Comparison of ENCODE assay signal across 30 cellular contexts in genomic region chr11:108343714-108344113, GRCh38.
"Had no signal": no experiment of that assay in that cellular context is flagged by ENCODE, and none has a peak within 500 bp of the region (broad histone marks: within the 10 kb centered on the region; RNA-seq: fewer than 3 reads in every experiment).

No MANE protein-coding gene starts in this region.

- H3K4me1 ChIP-seq: adrenal gland, colonic mucosa, gastrocnemius medialis, left ventricle myocardium inferior, spleen, testis, transverse colon had no signal

- H3K4me3 Mint-ChIP-seq: activated CD4-positive, alpha-beta memory T cell treated with anti-CD3 and anti-CD28 coated beads, Interleukin-2, amount 10 ng/mL, durations not matched to agents 7 days and 5 days; activated CD4-positive, alpha-beta T cell treated with anti-CD3 and anti-CD28 coated beads, Interleukin-2, amount 10 ng/mL, durations not matched to agents 24 days and 14 days; activated CD8-positive, alpha-beta memory T cell treated with anti-CD3 and anti-CD28 coated beads, Interleukin-2, amount 10 ng/mL, durations not matched to agents 7 days and 5 days; activated naive CD4-positive, alpha-beta T cell treated with anti-CD3 and anti-CD28 coated beads for 36 hours; neural crest cell had no signal

- H3K4me1 Mint-ChIP-seq: neural crest cell had no signal

- H3K4me3 ChIP-seq: adrenal gland, body of pancreas, colonic mucosa, dorsolateral prefrontal cortex, gastrocnemius medialis, left ventricle myocardium inferior, lung, mucosa of descending colon, spleen, testis, transverse colon had no signal

- H3K27ac Mint-ChIP-seq: activated CD4-positive, alpha-beta memory T cell treated with anti-CD3 and anti-CD28 coated beads, Interleukin-2, amount 10 ng/mL, durations not matched to agents 7 days and 5 days; activated CD4-positive, alpha-beta T cell treated with anti-CD3 and anti-CD28 coated beads, Interleukin-2, amount 10 ng/mL, durations not matched to agents 24 days and 14 days; activated CD8-positive, alpha-beta memory T cell treated with anti-CD3 and anti-CD28 coated beads, Interleukin-2, amount 10 ng/mL, durations not matched to agents 7 days and 5 days had no signal

- ATAC-seq: activated CD8-positive, alpha-beta memory T cell treated with anti-CD3 and anti-CD28 coated beads, Interleukin-2, amount 10 ng/mL, durations not matched to agents 7 days and 5 days; body of pancreas; gastrocnemius medialis; mucosa of descending colon; right cardiac atrium; stimulated activated naive CD8-positive, alpha-beta T cell treated with anti-CD3 and anti-CD28 coated beads, Interleukin-15, Interleukin-2, amounts not matched to agents 100 U/mL and 50 U/mL, for 24 hours had no signal

- H3K27me3 Mint-ChIP-seq: activated CD4-positive, alpha-beta memory T cell treated with anti-CD3 and anti-CD28 coated beads, Interleukin-2, amount 10 ng/mL, durations not matched to agents 7 days and 5 days; activated CD4-positive, alpha-beta T cell treated with anti-CD3 and anti-CD28 coated beads, Interleukin-2, amount 10 ng/mL, durations not matched to agents 24 days and 14 days; activated CD8-positive, alpha-beta memory T cell treated with anti-CD3 and anti-CD28 coated beads, Interleukin-2, amount 10 ng/mL, durations not matched to agents 7 days and 5 days had no signal

- H3K36me3 ChIP-seq: colonic mucosa had no signal

- H3K9me3 ChIP-seq: adrenal gland, body of pancreas, colonic mucosa, gastrocnemius medialis, left ventricle myocardium inferior, mucosa of descending colon, spleen, testis, transverse colon had no signal

- H3K27me3 ChIP-seq: adrenal gland, body of pancreas, colonic mucosa, dorsolateral prefrontal cortex, gastrocnemius medialis, spleen, testis, transverse colon had no signal

- H3K27ac ChIP-seq: adrenal gland, body of pancreas, colonic mucosa, dorsolateral prefrontal cortex, gastrocnemius medialis, left ventricle myocardium inferior, parathyroid adenoma, spleen, testis, transverse colon had no signal

- DNase-seq: activated CD4-positive, alpha-beta memory T cell treated with anti-CD3 and anti-CD28 coated beads, Interleukin-2, amount 10 ng/mL, durations not matched to agents 7 days and 5 days; activated CD4-positive, alpha-beta T cell treated with anti-CD3 and anti-CD28 coated beads, Interleukin-2, amount 10 ng/mL, durations not matched to agents 24 days and 14 days; activated CD4-positive, CD25-positive, alpha-beta regulatory T cell treated with anti-CD3 and anti-CD28 coated beads, Interleukin-2, amount 50 U/mL, for 72 hours; activated CD8-positive, alpha-beta memory T cell treated with anti-CD3 and anti-CD28 coated beads, Interleukin-2, amount 10 ng/mL, durations not matched to agents 7 days and 5 days; activated effector memory CD4-positive, alpha-beta T cell treated with anti-CD3 and anti-CD28 coated beads, Interleukin-2, amount 50 U/mL, for 16 hours; activated naive CD4-positive, alpha-beta T cell treated with anti-CD3 and anti-CD28 coated beads for 36 hours; adrenal gland; aorta; body of pancreas; cerebellar nuclear complex; colonic mucosa; dorsolateral prefrontal cortex; effector memory CD4-positive, alpha-beta T cell; erythroblast; gastrocnemius medialis; glutamatergic neuron; islet precursor cell; left ventricle myocardium inferior; mesendoderm; mucosa of descending colon; nucleus accumbens; right cardiac atrium; spleen; stimulated activated naive CD8-positive, alpha-beta T cell treated with anti-CD3 and anti-CD28 coated beads, Interleukin-15, Interleukin-2, amounts not matched to agents 100 U/mL and 50 U/mL, for 24 hours; T-helper 2 cell; testis; transverse colon had no signal

- H3K9me3 Mint-ChIP-seq: activated CD4-positive, alpha-beta memory T cell treated with anti-CD3 and anti-CD28 coated beads, Interleukin-2, amount 10 ng/mL, durations not matched to agents 7 days and 5 days; activated CD4-positive, alpha-beta T cell treated with anti-CD3 and anti-CD28 coated beads, Interleukin-2, amount 10 ng/mL, durations not matched to agents 24 days and 14 days; activated naive CD4-positive, alpha-beta T cell treated with anti-CD3 and anti-CD28 coated beads for 36 hours; neural crest cell had no signal
